Comparison of ENCODE assay signal across 11 cellular contexts in genomic region chr3:97138914-97139541, GRCh38.
DNase-seq lines count a peak whose midpoint lies in the region; ATAC-seq and TF ChIP-seq lines count a peak whose summit lies in the region.
"Had no signal": no experiment of that assay in that cellular context is flagged by ENCODE, and none has a peak within 500 bp of the region (broad histone marks: within the 10 kb centered on the region; RNA-seq: fewer than 3 reads in every experiment).

No MANE protein-coding gene starts in this region.

- H3K4me3 Mint-ChIP-seq in MCF 10A (ENCODE audit: unreplicated experiment) = no peak overlapping the region
- no peak overlapping the region for H3K4me3 Mint-ChIP-seq in WTC11
- H3K4me3 Mint-ChIP-seq in type B pancreatic cell = no peak overlapping the region
- no peak overlapping the region for H3K4me3 Mint-ChIP-seq in effector memory CD8-positive, alpha-beta T cell
- H3K4me3 Mint-ChIP-seq: nephron had no signal

- H3K4me3 ChIP-seq in breast epithelium = no peak overlapping the region

- no peaks in the 10 kb centered on the region for H3K27me3 ChIP-seq in breast epithelium

- H3K27ac ChIP-seq in breast epithelium = no peak overlapping the region

- TF ChIP-seq CTCF in MCF 10A (IDR thresholded peaks at IDR 0.05; ENCODE audit: unreplicated experiment) (peak; percentile 24), breast epithelium (IDR thresholded peaks at IDR 0.05) (no peak), WTC11 (IDR thresholded peaks at IDR 0.05) (peak; percentile 73), type B pancreatic cell (conservative IDR thresholded peaks at IDR 0.05) (peak; percentile 45)

- CTCF ChIA-PET in MCF 10A (lab: Yijun Ruan, JAX) (interaction anchor here (0.6 kb wide), 1 partner anchor 1397 kb away, joined by 3 read pairs; no protein-coding TSS in a partner anchor), WTC11 (lab: Charles Lee) (interaction anchor here (0.6 to 1.3 kb wide), 8 partner anchors 16 to 513 kb away, joined by 3 to 7 read pairs (median 4); no protein-coding TSS in a partner anchor)

- intact Hi-C loops in MCF 10A (cut with micrococcal nuclease) (no loop called here), breast epithelium (cut with DNase I; ENCODE audit: low total_unique reads) (no loop called here)

- H3K27me3 Mint-ChIP-seq in MCF 10A (ENCODE audit: insufficient read depth, unreplicated experiment) = no peaks in the 10 kb centered on the region
- H3K27me3 Mint-ChIP-seq in WTC11 (ENCODE audit: low read depth) = no peaks in the 10 kb centered on the region
- no peaks in the 10 kb centered on the region for H3K27me3 Mint-ChIP-seq in type B pancreatic cell
- no peaks in the 10 kb centered on the region for H3K27me3 Mint-ChIP-seq in effector memory CD8-positive, alpha-beta T cell

- no peaks in the 10 kb centered on the region for H3K36me3 ChIP-seq in breast epithelium

- peaks cover 13 to 21% of the 10 kb centered on the region in 2 donors for H3K9me3 ChIP-seq in breast epithelium

- H3K27ac Mint-ChIP-seq in MCF 10A (ENCODE audit: low read depth, unreplicated experiment) (no peak overlapping the region), WTC11 (no peak overlapping the region), type B pancreatic cell (no peak overlapping the region)
- H3K27ac Mint-ChIP-seq in effector memory CD8-positive, alpha-beta T cell = no peak overlapping the region
- H3K27ac Mint-ChIP-seq: nephron had no signal

- H3K9me3 Mint-ChIP-seq in MCF 10A (ENCODE audit: unreplicated experiment) (peaks cover 18% of the 10 kb centered on the region), WTC11 (peaks cover 24% of the 10 kb centered on the region), type B pancreatic cell (no peaks in the 10 kb centered on the region)
- H3K9me3 Mint-ChIP-seq in effector memory CD8-positive, alpha-beta T cell = peaks cover 8 to 22% of the 10 kb centered on the region in 2 donors

- no peaks in the 10 kb centered on the region for H3K36me3 Mint-ChIP-seq in MCF 10A (ENCODE audit: insufficient read depth, unreplicated experiment)
- peaks cover 10% of the 10 kb centered on the region for H3K36me3 Mint-ChIP-seq in WTC11
- H3K36me3 Mint-ChIP-seq in type B pancreatic cell = peaks cover 7% of the 10 kb centered on the region
- H3K36me3 Mint-ChIP-seq in effector memory CD8-positive, alpha-beta T cell (ENCODE audit: insufficient read depth) = peaks cover 3% of the 10 kb centered on the region

- H3K4me1 Mint-ChIP-seq in MCF 10A (ENCODE audit: insufficient read depth, unreplicated experiment) (no peaks in the 10 kb centered on the region), WTC11 (no peaks in the 10 kb centered on the region), type B pancreatic cell (ENCODE audit: unreplicated experiment) (no peaks in the 10 kb centered on the region)
- H3K4me1 Mint-ChIP-seq in effector memory CD8-positive, alpha-beta T cell (ENCODE audit: low read depth in 2 of 2) = no peaks in the 10 kb centered on the region
- H3K4me1 Mint-ChIP-seq: nephron had no signal

- H3K4me1 ChIP-seq in breast epithelium = no peaks in the 10 kb centered on the region

- POLR2A ChIA-PET in MCF 10A (lab: Yijun Ruan, JAX) = interaction anchor here (0.6 kb wide), 1 partner anchor 203 kb away, joined by 3 read pairs; no protein-coding TSS in a partner anchor
- POLR2A ChIA-PET in WTC11 (lab: Charles Lee) = no interaction called here

- ATAC-seq in WTC11 = peak; percentile 100
- ATAC-seq in effector memory CD8-positive, alpha-beta T cell (replicated peaks) = no peak

- TF ChIP-seq POLR2A in breast epithelium (IDR thresholded peaks at IDR 0.05) = no peak

- no TSS peak for BruUV-seq in MCF 10A (replicated peaks; lab: Mats Ljungman, UMichigan)

- DNase-seq in MCF 10A (ENCODE audit: unreplicated experiment) (peak; percentile 20), breast epithelium (ENCODE audit: low spot score in 2 of 2) (no peak), HT1080 (ENCODE audit: low read depth) (peak; percentile 54), WTC11 (ENCODE audit: low spot score) (peak; percentile 27), type B pancreatic cell (ENCODE audit: extremely low spot score, unreplicated experiment) (no peak), NK-92 (lab: John Stamatoyannopoulos, UW; ENCODE audit: unreplicated experiment) (no peak)
- no peak for DNase-seq in activated CD8-positive, alpha-beta memory T cell treated with anti-CD3 and anti-CD28 coated beads, Interleukin-2, amount 50 U/mL, for 48 hours
- no peak for DNase-seq in effector memory CD8-positive, alpha-beta T cell
- DNase-seq: cortex of kidney, NCI-H1436 treated with DMSO at 0.1 percent for 48 hours had no signal

TF ChIP-seq in WTC11, 78 proteins besides CTCF, POLR2A, EP300 and RAD21:
- TF ChIP-seq ERG (CRISPR knock-in tag; IDR thresholded peaks at IDR 0.05) (no peak), ZNF423 (CRISPR knock-in tag; IDR thresholded peaks at IDR 0.05) (no peak), NFE2L1 (CRISPR knock-in tag; IDR thresholded peaks at IDR 0.05) (no peak), E2F4 (CRISPR knock-in tag; IDR thresholded peaks at IDR 0.05; ENCODE audit: borderline replicate concordance, low read depth) (no peak), PRRX2 (CRISPR knock-in tag; IDR thresholded peaks at IDR 0.05) (no peak), ELF4 (CRISPR knock-in tag; IDR thresholded peaks at IDR 0.05; ENCODE audit: low read depth) (no peak), ZNF512 (CRISPR knock-in tag; IDR thresholded peaks at IDR 0.05; ENCODE audit: borderline replicate concordance) (no peak), ZNF416 (CRISPR knock-in tag; IDR thresholded peaks at IDR 0.05) (no peak), GABPB1 (CRISPR knock-in tag; IDR thresholded peaks at IDR 0.05) (no peak), SP1 (CRISPR knock-in tag; conservative IDR thresholded peaks at IDR 0.05) (no peak), IRF2 (CRISPR knock-in tag; IDR thresholded peaks at IDR 0.05; ENCODE audit: borderline replicate concordance, low read depth) (no peak), FOXP1 (CRISPR knock-in tag; IDR thresholded peaks at IDR 0.05; ENCODE audit: borderline replicate concordance) (no peak), NFYB (CRISPR knock-in tag; conservative IDR thresholded peaks at IDR 0.05; ENCODE audit: low read depth) (no peak), CBFB (CRISPR knock-in tag; IDR thresholded peaks at IDR 0.05; ENCODE audit: low read depth) (no peak), HMGA2 (CRISPR knock-in tag; IDR thresholded peaks at IDR 0.05) (no peak)

Comparison
In these comparisons a context has a peak if more than half of its experiments do, and no peak if none do; other contexts are left out.
1. DNase-seq: peak in MCF 10A (single experiment), HT1080 (single experiment) and WTC11 (single experiment); none in breast epithelium (0 of 2), type B pancreatic cell (single experiment), activated CD8-positive, alpha-beta memory T cell treated with anti-CD3 and anti-CD28 coated beads, Interleukin-2, amount 50 U/mL, for 48 hours (single experiment), NK-92 (single experiment) and effector memory CD8-positive, alpha-beta T cell (0 of 3).
2. CTCF ChIP-seq: peak in MCF 10A (single experiment), WTC11 (single experiment) and type B pancreatic cell (single experiment); none in breast epithelium (0 of 3).